12 cellular contexts compared by ENCODE assay signal in the genomic region with DNA sequence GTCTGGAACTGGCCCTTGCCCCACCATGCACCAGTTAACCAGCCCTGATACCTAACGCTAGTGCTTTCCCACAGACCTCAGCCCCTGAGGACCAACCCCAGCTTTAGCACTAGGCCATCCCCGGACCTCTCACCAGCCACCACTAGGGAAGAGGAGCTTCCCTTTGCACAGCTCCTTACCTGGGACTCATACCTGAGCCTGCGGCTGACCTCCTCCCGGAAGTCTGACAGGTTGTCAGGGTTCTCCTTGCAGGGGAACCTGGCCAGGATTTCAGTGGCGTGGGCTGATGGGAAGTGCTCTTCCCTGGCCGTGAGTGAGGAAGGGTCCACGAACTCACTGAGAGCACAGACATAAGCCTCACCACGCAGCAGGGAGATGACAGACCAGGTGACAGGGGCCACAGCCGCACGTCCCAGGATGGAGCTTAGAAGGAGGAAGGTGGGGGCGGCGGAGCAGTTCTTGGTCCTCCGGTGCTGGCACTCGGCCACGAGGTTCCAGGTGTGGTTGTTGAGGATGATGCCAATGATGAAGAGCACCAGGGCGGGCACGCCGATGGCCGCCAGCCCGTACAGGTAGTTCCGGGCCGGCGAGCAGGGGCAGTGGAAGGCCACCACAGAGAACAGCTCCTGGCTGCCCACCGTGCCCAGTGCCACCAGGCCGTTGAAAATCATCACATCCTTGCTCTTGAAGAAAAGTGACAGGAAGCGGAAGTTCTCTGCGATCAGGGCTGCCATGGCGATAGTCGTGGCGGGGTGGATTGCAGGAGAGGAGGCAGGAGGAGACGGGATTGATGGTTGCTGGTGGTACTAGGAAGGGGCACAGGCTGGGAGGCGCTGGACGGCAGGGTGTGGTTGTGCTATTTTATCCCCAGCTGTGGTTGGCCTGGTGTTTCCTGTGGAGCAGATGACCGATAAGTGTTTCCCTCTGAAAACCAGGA. TPM values are rescaled to one million over a fixed set of nuclear protein-coding genes. Genes with fewer than 3 reads are reported as not detected.
DNase-seq lines count a peak whose midpoint lies in the region; ATAC-seq, FAIRE-seq and TF ChIP-seq lines count a peak whose summit lies in the region.
"Had no signal": no experiment of that assay in that cellular context is flagged by ENCODE, and none has a peak within 500 bp of the region (broad histone marks: within the 10 kb centered on the region; RNA-seq: fewer than 3 reads in every experiment).

No MANE protein-coding gene starts in this region.

- no peak for FAIRE-seq in D721Med (lab: Jason Lieb, UNC)

- no peaks in the 10 kb centered on the region for H3K27me3 ChIP-seq in BLaER1
- H3K27me3 ChIP-seq in ovary = no peaks in the 10 kb centered on the region

- H3K27ac Mint-ChIP-seq in endothelial cell (ENCODE audit: unreplicated experiment) = peak overlapping the region; percentile 49

- intact Hi-C loops in ovary (cut with DNase I) = no loop called here

- H3K36me3 ChIP-seq in BLaER1 (peaks cover 55% of the 10 kb centered on the region), ovary (no peaks in the 10 kb centered on the region)

- no peak for TF ChIP-seq EP300 in ovary (IDR thresholded peaks at IDR 0.05)

- peak overlapping the region; percentile 100 for H3K4me2 ChIP-seq in BLaER1

- 71 to 75% (median 73%) methylated on average over 34 of the region's 34 CpGs for whole genome bisulfite sequencing in ovary, 3 donors

- no peaks in the 10 kb centered on the region for H3K9me3 Mint-ChIP-seq in endothelial cell (ENCODE audit: unreplicated experiment)
- H3K9me3 Mint-ChIP-seq: endodermal cell had no signal

- H3K4me3 Mint-ChIP-seq in endothelial cell (ENCODE audit: unreplicated experiment) = peak overlapping the region; percentile 48
- H3K4me3 Mint-ChIP-seq: endodermal cell had no signal

- ATAC-seq in GM18873 (IDR thresholded peaks at IDR 0.05; ENCODE audit: low FRiP score, unreplicated experiment) = no peak

- DNase-seq in MV-4-11 (lab: John Stamatoyannopoulos, UW) (peak; percentile 30), endothelial cell (ENCODE audit: low spot score) (no peak), ovary (peak in 1 of 5 donors; percentile 56), SKM-1 treated with dmso at 0.1 percent for 144 hours (lab: John Stamatoyannopoulos, UW; ENCODE audit: unreplicated experiment) (no peak), D721Med (ENCODE audit: insufficient read length, low spot score) (no peak)
- DNase-seq in NK-92 treated with Interleukin-12 subunit alpha and Interleukin-12 subunit beta, amount 100 ng/mL, for 24 hours (lab: John Stamatoyannopoulos, UW) = no peak
- DNase-seq: NCI-H2107 had no signal

- peak overlapping the region; percentile 84 for H3K27ac ChIP-seq in BLaER1
- H3K27ac ChIP-seq in ovary = peak overlapping the region in 1 of 2 donors; percentile 33
- H3K27ac ChIP-seq: SK-N-MC had no signal

- peaks cover 27% of the 10 kb centered on the region for H3K36me3 Mint-ChIP-seq in endothelial cell (ENCODE audit: low read depth, unreplicated experiment)

- H3K4me1 Mint-ChIP-seq in endothelial cell (ENCODE audit: unreplicated experiment) = peaks cover 19% of the 10 kb centered on the region
- H3K4me1 Mint-ChIP-seq: endodermal cell had no signal

- TF ChIP-seq POLR2A in ovary (IDR thresholded peaks at IDR 0.05) = no peak

- peaks cover 14% of the 10 kb centered on the region for H3K27me3 Mint-ChIP-seq in endothelial cell (ENCODE audit: unreplicated experiment)

- H3K9ac ChIP-seq in BLaER1 = 0 out of 2 replicates have a peak overlapping the region, but pooled peaks have one; percentile 84

- TF ChIP-seq CTCF in endothelial cell (IDR thresholded peaks at IDR 0.05; ENCODE audit: unreplicated experiment) (no peak), ovary (IDR thresholded peaks at IDR 0.05) (no peak), D721Med (IDR thresholded peaks at IDR 0.05; ENCODE audit: insufficient read depth, missing control alignments) (no peak)

- H3K4me3 ChIP-seq in BLaER1 = 0 out of 2 replicates have a peak overlapping the region, but pooled peaks have one; percentile 16
- peak overlapping the region; percentile 69 for H3K4me3 ChIP-seq in ovary
- H3K4me3 ChIP-seq: SK-N-MC had no signal

- peaks cover 68% of the 10 kb centered on the region for H3K4me1 ChIP-seq in BLaER1
- H3K4me1 ChIP-seq in ovary (ENCODE audit: insufficient read depth) = peaks cover 43% of the 10 kb centered on the region

- H3K9me3 ChIP-seq in BLaER1 (no peaks in the 10 kb centered on the region), ovary (no peaks in the 10 kb centered on the region)

- H4K20me1 ChIP-seq in BLaER1 = peaks cover 53% of the 10 kb centered on the region

RNA-seq across cellular contexts. Expression of a gene that starts 2.7 kb away (rescaled TPM):
- total RNA-seq in endothelial cell (ENCODE audit: unreplicated experiment) = 1.9 TPM
- total RNA-seq in ovary = 10 to 100 TPM; 46.5 to 90.4 (median 55.3) TPM
- 100 to 1,000 TPM in 1 of 2 donors, 10 to 100 TPM in 1; 42.1 to 105 TPM for polyA plus RNA-seq in ovary

RNA-seq across cellular contexts. Expression of a gene that starts 9.2 kb away (rescaled TPM):
- not detected for total RNA-seq in endothelial cell (ENCODE audit: unreplicated experiment)
- not detected for total RNA-seq in ovary
- polyA plus RNA-seq in ovary = not detected
- total RNA-seq: endodermal cell, temporal lobe had no signal

RNA-seq across cellular contexts. Expression of a gene that starts 29.6 kb away (rescaled TPM):
- total RNA-seq in endothelial cell (ENCODE audit: unreplicated experiment) = not detected
- not detected for total RNA-seq in ovary
- polyA plus RNA-seq in ovary = not detected
- total RNA-seq: endodermal cell, temporal lobe had no signal

RNA-seq across cellular contexts. Expression of a gene that starts 44.0 kb away (rescaled TPM):
- total RNA-seq in endothelial cell (ENCODE audit: unreplicated experiment) (0.69 TPM), ovary (1 to 10 TPM; 2.4 to 5.6 (median 3.2) TPM)
- polyA plus RNA-seq in ovary = 1 to 10 TPM in 1 of 2 donors, under 1 TPM in 1; 0.28 to 1.8 TPM

RNA-seq across cellular contexts. Expression of a gene that starts 53.0 kb away (rescaled TPM):
- total RNA-seq in endothelial cell (ENCODE audit: unreplicated experiment) = 43.7 TPM
- 10 to 100 TPM; 12.8 to 40.8 (median 28.8) TPM for total RNA-seq in ovary
- 10 to 100 TPM in 1 of 2 donors, 1 to 10 TPM in 1; 9.7 to 16.7 TPM for polyA plus RNA-seq in ovary

Comparison
In these comparisons a context has a peak if more than half of its experiments do, and no peak if none do; other contexts are left out.
1. RNA of a gene that starts 2.7 kb away (total RNA-seq): 46.5 to 90.4 TPM in ovary; 1.9 TPM in endothelial cell (single experiment); every median in the first group is over 10 times any median in the second.